Comparison of ENCODE assay signal across 7 cellular contexts in the genomic region with DNA sequence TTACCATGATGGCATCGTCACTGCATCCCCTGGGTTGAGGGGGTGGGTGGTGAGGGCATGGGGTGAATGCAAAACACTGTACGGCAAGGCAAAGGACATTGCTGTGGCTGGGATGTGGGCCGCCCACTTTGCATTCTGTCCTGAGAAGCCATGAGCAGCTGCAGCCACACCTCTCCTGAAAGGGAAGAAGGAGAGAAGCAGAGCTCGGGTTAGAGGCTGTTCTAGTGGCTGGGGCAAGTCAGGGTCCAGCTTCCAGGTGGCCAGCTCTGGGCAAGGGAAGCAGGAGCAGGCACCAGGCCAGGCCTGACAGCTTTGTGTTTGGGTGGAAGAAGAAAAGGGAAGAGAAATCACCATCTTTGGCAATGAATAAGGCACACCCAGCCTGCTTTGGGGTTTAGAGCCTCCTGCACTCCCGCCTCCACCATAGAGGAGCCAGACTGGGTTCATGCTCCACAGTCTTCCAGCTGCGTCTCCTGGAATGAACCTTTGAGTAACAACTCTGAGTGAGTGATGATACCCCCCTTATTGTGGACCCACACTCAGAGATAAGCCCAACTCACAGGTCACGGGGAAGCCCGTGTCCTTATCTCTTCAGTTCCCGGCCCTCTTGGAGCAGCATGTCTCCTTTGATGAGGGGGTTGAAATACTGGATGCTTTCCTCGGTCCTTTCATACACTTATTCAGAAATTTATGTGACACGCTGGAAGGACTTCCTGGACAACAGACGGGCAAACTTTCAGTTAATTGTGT.
A peak's percentile ranks its signal among the peaks of the same experiment; 100 is the strongest.
DNase-seq lines count a peak whose midpoint lies in the region; ATAC-seq and TF ChIP-seq lines count a peak whose summit lies in the region.

No MANE protein-coding gene starts in this region.

- no peak overlapping the region for H3K27ac Mint-ChIP-seq in activated B cell treated with CpG ODN at 0.5 μM for 24 hours

- peaks cover 0 to 10% (median 0%) of the 10 kb centered on the region in 9 donors for H3K36me3 ChIP-seq in heart left ventricle
- H3K36me3 ChIP-seq in gastrocnemius medialis, result no peaks in the 10 kb centered on the region

- H3K27ac ChIP-seq in heart left ventricle, result peak overlapping the region in 11 of 12 donors; percentile 7 to 91 (median 57)
- H3K27ac ChIP-seq in gastrocnemius medialis, result peak overlapping the region; percentile 45 to 67 (median 50)

- no peaks in the 10 kb centered on the region for H3K9me3 Mint-ChIP-seq in activated B cell treated with CpG ODN at 0.5 μM for 24 hours

- H3K27me3 Mint-ChIP-seq in activated B cell treated with CpG ODN at 0.5 μM for 24 hours, result no peaks in the 10 kb centered on the region

- peaks cover 31% of the 10 kb centered on the region for H3K4me1 Mint-ChIP-seq in activated B cell treated with CpG ODN at 0.5 μM for 24 hours

- WGBS in heart left ventricle, 4 donors, result 58 to 62% (median 61%) methylated on average over 9 to 12 of the region's 12 CpGs

- ATAC-seq in HG03039 (IDR thresholded peaks at IDR 0.05; ENCODE audit: unreplicated experiment) (peak; percentile 45), activated B cell treated with CpG ODN at 0.5 μM for 24 hours (ENCODE audit: low read depth) (peak; percentile 42), heart left ventricle (peak; percentile 31 to 74 (median 62)), gastrocnemius medialis (peak in 1 of 2 donors; percentile 28)

- no peak for TF ChIP-seq POLR2A in heart left ventricle (IDR thresholded peaks at IDR 0.05)
- TF ChIP-seq POLR2A in gastrocnemius medialis (IDR thresholded peaks at IDR 0.05), result no peak

- no peak overlapping the region for H3K4me3 Mint-ChIP-seq in activated B cell treated with CpG ODN at 0.5 μM for 24 hours

- intact Hi-C loops in activated B cell treated with CpG ODN at 0.5 μM for 24 hours (cut with micrococcal nuclease), result no loop called here
- intact Hi-C loops in heart left ventricle (cut with DNase I), result loop anchor here in 3 of 10 donors (5.0 to 10.0 kb wide), 3 partner anchors 61 to 66 kb away; a partner anchor contains a TSS
- intact Hi-C loops in gastrocnemius medialis (cut with DNase I; ENCODE audit: low total_unique reads), result no loop called here

- in situ Hi-C loops in gastrocnemius medialis (cut with MboI; ENCODE audit: low sequenced_read_pairs in 4 of 4), result no loop called here

- no peak for TF ChIP-seq CTCF in activated B cell treated with CpG ODN at 0.5 μM for 24 hours (IDR thresholded peaks at IDR 0.05)
- no peak for TF ChIP-seq CTCF in heart left ventricle (IDR thresholded peaks at IDR 0.05)
- TF ChIP-seq CTCF in gastrocnemius medialis (IDR thresholded peaks at IDR 0.05 in 4 of 5, conservative IDR thresholded peaks at IDR 0.05 in 1 of 5), result no peak

- POLR2A ChIA-PET in activated B cell treated with CpG ODN at 0.5 μM for 24 hours (lab: Charles Lee), result no interaction called here

- H3K9me3 ChIP-seq in heart left ventricle (no peaks in the 10 kb centered on the region), gastrocnemius medialis (no peaks in the 10 kb centered on the region)

- DNase-seq in activated B cell treated with CpG ODN at 0.5 μM for 24 hours (no peak), heart left ventricle (peak; percentile 51 to 85 (median 75)), gastrocnemius medialis (peak; percentile 20 to 76), NCI-H1436 treated with DMSO at 0.1 percent for 48 hours (lab: John Stamatoyannopoulos, UW) (no peak), NCI-H510A treated with DMSO at 0.1 percent for 48 hours (lab: John Stamatoyannopoulos, UW) (no peak)
- DNase-seq in activated CD8-positive, alpha-beta memory T cell treated with anti-CD3 and anti-CD28 coated beads, Interleukin-2, amount 50 U/mL, for 48 hours, result no peak

- H3K27me3 ChIP-seq in heart left ventricle, result no peaks in the 10 kb centered on the region
- H3K27me3 ChIP-seq in gastrocnemius medialis, result no peaks in the 10 kb centered on the region

- no peaks in the 10 kb centered on the region for H3K36me3 Mint-ChIP-seq in activated B cell treated with CpG ODN at 0.5 μM for 24 hours (ENCODE audit: low read depth)

- CTCF ChIA-PET in activated B cell treated with CpG ODN at 0.5 μM for 24 hours (lab: Charles Lee), result interaction anchor here (0.7 kb wide), 1 partner anchor 11 kb away, joined by 3 read pairs; no protein-coding TSS in a partner anchor

- H3K4me1 ChIP-seq in heart left ventricle (peaks cover 7 to 73% (median 51%) of the 10 kb centered on the region in 12 donors), gastrocnemius medialis (peaks cover 24 to 27% of the 10 kb centered on the region in 2 donors)

- H3K4me3 ChIP-seq in heart left ventricle (no peak overlapping the region), gastrocnemius medialis (no peak overlapping the region)

Comparison
In these comparisons a context has a peak if more than half of its experiments do, and no peak if none do; other contexts are left out.
1. DNase-seq: peak in heart left ventricle (5 of 5) and gastrocnemius medialis (2 of 2); none in activated B cell treated with CpG ODN at 0.5 μM for 24 hours (single experiment), NCI-H1436 treated with DMSO at 0.1 percent for 48 hours (single experiment), activated CD8-positive, alpha-beta memory T cell treated with anti-CD3 and anti-CD28 coated beads, Interleukin-2, amount 50 U/mL, for 48 hours (single experiment) and NCI-H510A treated with DMSO at 0.1 percent for 48 hours (single experiment).